1 cellular context compared by ENCODE assay signal in the genomic region with DNA sequence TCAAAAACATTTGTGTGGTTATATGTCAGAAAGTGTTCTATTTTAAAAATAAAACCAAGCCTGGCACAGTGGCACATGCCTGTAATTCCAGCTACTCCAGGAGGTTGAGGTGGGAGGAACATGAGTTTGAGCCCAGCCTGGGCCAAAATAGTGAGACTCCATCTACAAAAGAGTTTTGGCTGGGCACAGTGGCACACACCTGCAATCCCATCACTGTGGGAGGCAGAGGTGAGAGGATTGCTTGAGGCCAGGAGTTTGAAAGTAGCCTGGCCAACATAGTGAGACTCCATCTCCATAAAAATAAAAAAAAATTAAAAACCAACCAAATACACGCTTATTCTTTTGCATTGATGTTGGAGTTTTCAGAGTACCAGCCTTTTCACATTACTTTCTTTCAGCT.
TF ChIP-seq lines count a peak whose summit lies in the region.

No MANE protein-coding gene starts in this region.

TF ChIP-seq in GM12891, 5 proteins besides CTCF, POLR2A, EP300 and RAD21 (continued from another document):
- TF ChIP-seq POU2F2 (IDR thresholded peaks at IDR 0.05; ENCODE audit: low read depth, low read length) (no peak), POLR2AphosphoS5 (IDR thresholded peaks at IDR 0.05; ENCODE audit: low read depth, low read length) (no peak), PAX5 (IDR thresholded peaks at IDR 0.05; ENCODE audit: insufficient read depth, low read length, severe bottlenecking) (no peak)
